In the genomic region with DNA sequence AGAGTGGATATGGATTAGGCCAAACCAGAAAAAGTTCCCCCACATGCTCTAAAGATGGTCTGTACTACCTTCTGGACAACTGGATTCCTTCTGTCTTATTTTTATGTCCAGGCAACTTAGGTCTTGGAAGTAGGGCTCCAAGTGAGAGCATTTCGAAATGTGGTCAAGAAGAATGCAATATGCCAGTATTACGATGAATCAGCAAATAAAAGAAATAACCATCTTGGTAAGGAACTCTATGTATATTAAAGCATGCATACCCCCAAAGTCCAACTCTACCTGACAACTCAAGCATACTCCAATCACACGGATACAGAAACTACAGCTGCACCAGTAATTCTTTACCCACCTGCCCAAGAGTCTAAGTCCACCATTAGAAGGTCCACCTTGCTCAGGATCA, we compare ENCODE assay signal across 8 cellular contexts.
"Had no signal": no experiment of that assay in that cellular context is flagged by ENCODE, and none has a peak within 500 bp of the region (broad histone marks: within the 10 kb centered on the region; RNA-seq: fewer than 3 reads in every experiment).

No MANE protein-coding gene starts in this region.

- H3K36me3 ChIP-seq: HAP-1 had no signal

- H3K9me3 Mint-ChIP-seq: GM23338, IgD-negative memory B cell had no signal

- H3K27ac Mint-ChIP-seq: GM23338, HFFc6, IgD-negative memory B cell had no signal

- DNase-seq: H7, HFFc6, KG1 had no signal

- H3K4me3 Mint-ChIP-seq: GM23338, HFFc6, IgD-negative memory B cell had no signal

- H3K27ac ChIP-seq: HL-60 had no signal

- ATAC-seq: GM23338, HCT116 had no signal

- H3K36me3 Mint-ChIP-seq: IgD-negative memory B cell had no signal

- H2AFZ ChIP-seq: GM23338 had no signal

- H3K4me2 ChIP-seq: GM23338 had no signal

- H3K4me3 ChIP-seq: GM23338, HAP-1 had no signal

- H3K4me1 ChIP-seq: HAP-1 had no signal

- H3K9me3 ChIP-seq: HAP-1 had no signal
